16 cellular contexts compared by ENCODE assay signal in genomic region chr1:246587032-246587431, GRCh38. TPM values are rescaled to one million over a fixed set of nuclear protein-coding genes. Genes with fewer than 3 reads are reported as not detected.
DNase-seq lines count a peak whose midpoint lies in the region; ATAC-seq, FAIRE-seq and TF ChIP-seq lines count a peak whose summit lies in the region.
"Had no signal": no experiment of that assay in that cellular context is flagged by ENCODE, and none has a peak within 500 bp of the region (broad histone marks: within the 10 kb centered on the region; RNA-seq: fewer than 3 reads in every experiment).

No MANE protein-coding gene starts in this region.

- H4K8ac ChIP-seq in mesenchymal stem cell (ENCODE audit: low read length), result no peak overlapping the region

- no peak overlapping the region for H4K91ac ChIP-seq in mesenchymal stem cell (ENCODE audit: low read length)

- TF ChIP-seq CTCF in astrocyte (IDR thresholded peaks at IDR 0.05; ENCODE audit: insufficient read depth, low read depth, low read length) (no peak), transverse colon (IDR thresholded peaks at IDR 0.05) (no peak), GM23338 (conservative IDR thresholded peaks at IDR 0.05; ENCODE audit: low read depth in 2 of 2) (no peak)

- H3K27me3 Mint-ChIP-seq in astrocyte (ENCODE audit: low read depth, unreplicated experiment) (no peaks in the 10 kb centered on the region), GM23338 (ENCODE audit: insufficient read depth, low read depth, poor library complexity) (no peaks in the 10 kb centered on the region)
- H3K27me3 Mint-ChIP-seq: stimulated activated naive CD8-positive, alpha-beta T cell treated with anti-CD3 and anti-CD28 coated beads, Interleukin-15, Interleukin-2, amounts not matched to agents 100 ng/mL and 50 ng/mL, for 24 hours had no signal

- H3K36me3 ChIP-seq in astrocyte (ENCODE audit: insufficient read depth, low read length) (peaks cover 5% of the 10 kb centered on the region), mesenchymal stem cell (ENCODE audit: control insufficient read depth in 1 of 2, insufficient read depth in 2 of 2, low read depth in 1 of 2, low read length in 2 of 2) (peaks cover 3 to 12% of the 10 kb centered on the region in 2 experiments), transverse colon (no peaks in the 10 kb centered on the region), GM23338 (ENCODE audit: insufficient read depth) (0 out of 2 replicates have a peak, but pooled peaks cover 3% of the 10 kb centered on the region)

- H2BK15ac ChIP-seq in mesenchymal stem cell (ENCODE audit: low read depth, poor library complexity, severe bottlenecking), result no peak overlapping the region

- WGBS in mesenchymal stem cell, result 100% methylated on average over 2 of the region's 3 CpGs
- WGBS in transverse colon (ENCODE audit: low coverage in 1 of 2), 2 donors, result 77 to 85% methylated on average over 3 of the region's 3 CpGs

- H3K4me3 Mint-ChIP-seq in astrocyte (ENCODE audit: unreplicated experiment), result no peak overlapping the region
- H3K4me3 Mint-ChIP-seq in GM23338, result no peak overlapping the region
- H3K4me3 Mint-ChIP-seq: stimulated activated naive CD8-positive, alpha-beta T cell treated with anti-CD3 and anti-CD28 coated beads, Interleukin-15, Interleukin-2, amounts not matched to agents 100 ng/mL and 50 ng/mL, for 24 hours had no signal

- peaks cover 22% of the 10 kb centered on the region for H3K79me1 ChIP-seq in mesenchymal stem cell (replicated peaks; ENCODE audit: low read length, poor library complexity, severe bottlenecking)

- H2AFZ ChIP-seq in astrocyte (ENCODE audit: low read depth, low read length) (no peak overlapping the region), mesenchymal stem cell (ENCODE audit: low read depth, low read length) (no peak overlapping the region), GM23338 (no peak overlapping the region)

- TF ChIP-seq EP300 in transverse colon (IDR thresholded peaks at IDR 0.05; ENCODE audit: low read depth), result no peak

- H3K79me2 ChIP-seq in astrocyte (ENCODE audit: insufficient read depth, low read length) (peaks cover 53% of the 10 kb centered on the region), GM23338 (replicated peaks; ENCODE audit: insufficient read depth) (peaks cover 56% of the 10 kb centered on the region)

- peaks cover 3% of the 10 kb centered on the region for H4K20me1 ChIP-seq in astrocyte (ENCODE audit: insufficient read depth, low read length)
- H4K20me1 ChIP-seq in GM23338 (replicated peaks; ENCODE audit: insufficient read depth), result peaks cover 9% of the 10 kb centered on the region; the same call in 1 of the 2 replicates

- H3K9me3 ChIP-seq in astrocyte (ENCODE audit: insufficient read depth, low read depth, low read length) (no peaks in the 10 kb centered on the region), mesenchymal stem cell (ENCODE audit: control insufficient read depth, low read length) (no peaks in the 10 kb centered on the region), transverse colon (peaks cover 0 to 5% of the 10 kb centered on the region in 2 donors)

- H2BK5ac ChIP-seq in mesenchymal stem cell (ENCODE audit: low read depth, low read length, poor library complexity, severe bottlenecking), result no peak overlapping the region

- H3K27ac Mint-ChIP-seq in astrocyte (ENCODE audit: unreplicated experiment) (no peak overlapping the region), GM23338 (no peak overlapping the region)
- H3K27ac Mint-ChIP-seq: stimulated activated naive CD8-positive, alpha-beta T cell treated with anti-CD3 and anti-CD28 coated beads, Interleukin-15, Interleukin-2, amounts not matched to agents 100 ng/mL and 50 ng/mL, for 24 hours had no signal

- intact Hi-C loops in transverse colon (cut with DNase I; ENCODE audit: low total_unique reads), result loop anchor here (1.0 kb wide), 1 partner anchor 9 kb away; no protein-coding TSS in a partner anchor

- H2BK12ac ChIP-seq in mesenchymal stem cell (ENCODE audit: low read length in 2 of 2), result no peak overlapping the region

- H3K18ac ChIP-seq in mesenchymal stem cell (ENCODE audit: low read depth in 1 of 2, low read length in 2 of 2), result no peak overlapping the region

- no peak overlapping the region for H2BK120ac ChIP-seq in mesenchymal stem cell (ENCODE audit: low read depth, low read length)

- in situ Hi-C loops in transverse colon (cut with MboI; ENCODE audit: low pct_ligation_motif_present in 1 of 4, low pct_unique_long_range_greater_than_20kb in 1 of 4, low sequenced_read_pairs in 3 of 4), result no loop called here

- no peaks in the 10 kb centered on the region for H3K9me2 ChIP-seq in GM23338 (ENCODE audit: insufficient read depth)

- no peak overlapping the region for H3K4ac ChIP-seq in mesenchymal stem cell (ENCODE audit: low read depth in 1 of 2, low read length in 2 of 2)

- H3K4me3 ChIP-seq in astrocyte (ENCODE audit: insufficient read depth, low read depth, low read length), result no peak overlapping the region
- peak overlapping the region in 1 of 2 experiments; percentile 54 for H3K4me3 ChIP-seq in mesenchymal stem cell (ENCODE audit: insufficient read depth in 1 of 2, low read depth in 1 of 2, low read length in 2 of 2)
- no peak overlapping the region for H3K4me3 ChIP-seq in transverse colon
- no peak overlapping the region for H3K4me3 ChIP-seq in GM23338
- H3K4me3 ChIP-seq: cardiac muscle cell had no signal

- H3K27ac ChIP-seq in astrocyte (ENCODE audit: low read depth, low read length) (peak overlapping the region; percentile 60), mesenchymal stem cell (ENCODE audit: low read length, poor library complexity, severe bottlenecking) (no peak overlapping the region), transverse colon (peak overlapping the region; percentile 64 to 80 (median 73)), GM23338 (ENCODE audit: low read depth) (no peak overlapping the region)
- H3K27ac ChIP-seq: 22Rv1, cardiac muscle cell had no signal

- H3K36me3 Mint-ChIP-seq in astrocyte (ENCODE audit: low read depth, unreplicated experiment), result peaks cover 11% of the 10 kb centered on the region
- H3K36me3 Mint-ChIP-seq in GM23338 (ENCODE audit: low read depth), result peaks cover 17% of the 10 kb centered on the region; the same call in 2 of the 3 replicates

- DNase-seq in SIG-M5 treated with dmso at 0.1 percent for 504 hours (lab: John Stamatoyannopoulos, UW; ENCODE audit: unreplicated experiment) (peak; percentile 41), SIG-M5 (lab: John Stamatoyannopoulos, UW) (no peak), astrocyte (ENCODE audit: low read depth) (no peak), mesenchymal stem cell (peak; percentile 33), transverse colon (no peak), GM23338 (ENCODE audit: low spot score) (no peak), GM03348 (ENCODE audit: low spot score) (no peak), GM19240 (ENCODE audit: insufficient read length, low spot score) (no peak)
- DNase-seq: activated CD4-positive, alpha-beta T cell treated with anti-CD3 and anti-CD28 coated beads, Interleukin-2, amount 50 U/mL, for 48 hours; activated gamma-delta T cell treated with Interleukin-2 at 50 U/mL for 16 hours; NCI-H146; NCI-H69 had no signal

- H3K9ac ChIP-seq in astrocyte (ENCODE audit: low read length), result peak overlapping the region; percentile 47
- H3K9ac ChIP-seq in mesenchymal stem cell (ENCODE audit: low read length), result peak overlapping the region; percentile 85

- H3K4me2 ChIP-seq in astrocyte (ENCODE audit: low read length) (peak overlapping the region; percentile 66), mesenchymal stem cell (ENCODE audit: low read length, poor library complexity, severe bottlenecking) (no peak overlapping the region), GM23338 (no peak overlapping the region)

- H3K14ac ChIP-seq in mesenchymal stem cell (ENCODE audit: low read length in 2 of 2), result no peak overlapping the region

- H3F3A ChIP-seq in GM23338 (replicated peaks; ENCODE audit: low read depth), result no peaks in the 10 kb centered on the region

- ATAC-seq in GM23338, result no peak

- H3K9me3 Mint-ChIP-seq in astrocyte (ENCODE audit: unreplicated experiment), result no peaks in the 10 kb centered on the region
- peaks cover 11% of the 10 kb centered on the region for H3K9me3 Mint-ChIP-seq in GM23338
- H3K9me3 Mint-ChIP-seq: stimulated activated naive CD8-positive, alpha-beta T cell treated with anti-CD3 and anti-CD28 coated beads, Interleukin-15, Interleukin-2, amounts not matched to agents 100 ng/mL and 50 ng/mL, for 24 hours had no signal

- peaks cover 10% of the 10 kb centered on the region for H3K4me1 ChIP-seq in astrocyte (ENCODE audit: insufficient read depth, low read length)
- peaks cover 2% of the 10 kb centered on the region for H3K4me1 ChIP-seq in mesenchymal stem cell (ENCODE audit: control insufficient read depth, insufficient read depth, low read depth, low read length)
- H3K4me1 ChIP-seq in transverse colon, result peaks cover 16 to 81% (median 56%) of the 10 kb centered on the region in 4 donors
- H3K4me1 ChIP-seq in GM23338 (ENCODE audit: insufficient read depth), result peaks cover 4% of the 10 kb centered on the region; the same call in 1 of the 2 replicates

- FAIRE-seq in astrocyte (lab: Jason Lieb, UNC), result no peak
- FAIRE-seq: endometrium had no signal

- no peak for TF ChIP-seq POLR2A in transverse colon (IDR thresholded peaks at IDR 0.05)

- H2AK5ac ChIP-seq in mesenchymal stem cell (ENCODE audit: low read length, severe bottlenecking), result no peak overlapping the region

- H3K23ac ChIP-seq in mesenchymal stem cell (ENCODE audit: low read length in 2 of 2), result no peak overlapping the region

- peaks cover 3% of the 10 kb centered on the region for H3K4me1 Mint-ChIP-seq in astrocyte (ENCODE audit: low read depth, unreplicated experiment)
- H3K4me1 Mint-ChIP-seq in GM23338, result no peaks in the 10 kb centered on the region

- H3K27me3 ChIP-seq in astrocyte (ENCODE audit: insufficient read depth, low read length), result no peaks in the 10 kb centered on the region
- no peaks in the 10 kb centered on the region for H3K27me3 ChIP-seq in mesenchymal stem cell (ENCODE audit: control insufficient read depth in 1 of 2, insufficient read depth in 1 of 2, low read length in 2 of 2)
- no peaks in the 10 kb centered on the region for H3K27me3 ChIP-seq in transverse colon
- no peaks in the 10 kb centered on the region for H3K27me3 ChIP-seq in GM23338 (ENCODE audit: insufficient read depth)
- H3K27me3 ChIP-seq: cardiac muscle cell had no signal

TF ChIP-seq in GM23338, 12 proteins besides CTCF, POLR2A, EP300 and RAD21 (continues in another document):
- TF ChIP-seq NANOG (IDR thresholded peaks at IDR 0.05; ENCODE audit: borderline replicate concordance) (no peak), EZH2 (IDR thresholded peaks at IDR 0.05; ENCODE audit: low read depth, unreplicated experiment) (no peak)

RNA-seq across cellular contexts. Expression of gene CNST, which starts 20.8 kb away (rescaled TPM):
- total RNA-seq in astrocyte (14.2 and 19.8 TPM in 2 replicates), transverse colon (10 to 100 TPM; 44.0 to 83.0 (median 53.5) TPM)
- 8.8 TPM for polyA plus RNA-seq in mesenchymal stem cell (2013, experiment 1 of 2)
- polyA plus RNA-seq in mesenchymal stem cell (2013, experiment 2 of 2), result 9.2 TPM
- 17.2 and 17.6 TPM in 2 replicates for total RNA-seq in GM23338 (2014; rRNA removed; shearing (Covaris generic))
- polyA plus RNA-seq in GM23338 (2016; fragmentation: Nextera tagmentation; extraction: Ambion mirVana), result 8.1 and 8.9 TPM in 2 replicates

RNA-seq across cellular contexts. Expression of gene TFB2M, which starts 21.0 kb away (rescaled TPM):
- total RNA-seq in astrocyte (16.3 and 17.3 TPM in 2 replicates), transverse colon (10 to 100 TPM in 1 of 4 donors, 1 to 10 TPM in 2, under 1 TPM in 1; 0.40 to 12.7 (median 5.5) TPM)
- 13.8 TPM for polyA plus RNA-seq in mesenchymal stem cell (2013, experiment 1 of 2)
- polyA plus RNA-seq in mesenchymal stem cell (2013, experiment 2 of 2), result 13.7 TPM
- total RNA-seq in GM23338 (2014; rRNA removed; shearing (Covaris generic)), result 24.9 and 25.2 TPM in 2 replicates
- polyA plus RNA-seq in GM23338 (2016; fragmentation: Nextera tagmentation; extraction: Ambion mirVana), result 11.2 and 18.7 TPM in 2 replicates

Comparison
In these comparisons a context has a peak if more than half of its experiments do, and no peak if none do; other contexts are left out.
1. DNase-seq: peak in SIG-M5 treated with dmso at 0.1 percent for 504 hours (single experiment) and mesenchymal stem cell (single experiment); none in SIG-M5 (single experiment), astrocyte (single experiment), transverse colon (single experiment), GM23338 (single experiment), GM03348 (single experiment) and GM19240 (single experiment).
2. H3K27ac ChIP-seq: peak in astrocyte (single experiment) and transverse colon (4 of 4); none in mesenchymal stem cell (single experiment) and GM23338 (single experiment).